Comparison of ENCODE assay signal across 1 cellular context in genomic region chr17:65495255-65496060, GRCh38.
A peak's percentile ranks its signal among the peaks of the same experiment; 100 is the strongest.
TF ChIP-seq lines count a peak whose summit lies in the region.

No MANE protein-coding gene starts in this region.

TF ChIP-seq in H1, 55 proteins besides CTCF, POLR2A, EP300 and RAD21 (continued from another document):
- TF ChIP-seq MAX (IDR thresholded peaks at IDR 0.05) (peak; percentile 53), RXRA (IDR thresholded peaks at IDR 0.05; ENCODE audit: insufficient read depth, low read depth, low read length) (no peak), YY1 (IDR thresholded peaks at IDR 0.05; ENCODE audit: low read depth, low read length) (peak; percentile 60; the same call in 1 of the 2 replicates), SP1 (IDR thresholded peaks at IDR 0.05; ENCODE audit: low read depth, low read length) (peak; percentile 88), EGR1 (IDR thresholded peaks at IDR 0.05; ENCODE audit: borderline replicate concordance, low read depth, low read length) (peak; percentile 66), RBBP5 (IDR thresholded peaks at IDR 0.05; ENCODE audit: borderline replicate concordance, low read depth, low read length) (peak; percentile 83), E2F6 (IDR thresholded peaks at IDR 0.05) (peak; percentile 51; the same call in 1 of the 2 replicates), TBP (IDR thresholded peaks at IDR 0.05; ENCODE audit: low read depth, low read length) (peak; percentile 24; the same call in 1 of the 2 replicates), ASH2L (IDR thresholded peaks at IDR 0.05; ENCODE audit: low read length) (peak; percentile 91), NRF1 (IDR thresholded peaks at IDR 0.05; ENCODE audit: low read depth, low read length) (no peak), TCF12 (IDR thresholded peaks at IDR 0.05; ENCODE audit: low read depth, low read length) (peak; percentile 98), MAFK (IDR thresholded peaks at IDR 0.05; ENCODE audit: low read depth, low read length) (0 out of 2 replicates have a peak, but pooled peaks have one; percentile 3), BRCA1 (IDR thresholded peaks at IDR 0.05; ENCODE audit: low read depth, low read length) (no peak), KDM1A (IDR thresholded peaks at IDR 0.05; ENCODE audit: borderline replicate concordance, low read length) (peak; percentile 52; the same call in 1 of the 2 replicates), CHD2 (IDR thresholded peaks at IDR 0.05; ENCODE audit: low read length) (peak; percentile 60), CTBP2 (IDR thresholded peaks at IDR 0.05; ENCODE audit: borderline replicate concordance, insufficient read depth, insufficient read length, low read length) (peak; percentile 85), BACH1 (IDR thresholded peaks at IDR 0.05; ENCODE audit: low read length) (0 out of 2 replicates have a peak, but pooled peaks have one; percentile 39), TEAD4 (IDR thresholded peaks at IDR 0.05; ENCODE audit: low read depth, low read length) (peak; percentile 79), SIN3A (conservative IDR thresholded peaks at IDR 0.05 in 1 of 2, IDR thresholded peaks at IDR 0.05 in 1 of 2; ENCODE audit: low read depth in 1 of 2, low read length in 2 of 2) (0 out of 4 replicates have a peak, but pooled peaks of 1 of the 2 experiments have one; percentile 21)
